In genomic region chr14:60166144-60166543, GRCh38 we compare ENCODE assay signal across 10 cellular contexts. TPM values are rescaled to one million over a fixed set of nuclear protein-coding genes. Genes with fewer than 3 reads are reported as not detected.
DNase-seq lines count a peak whose midpoint lies in the region; FAIRE-seq and TF ChIP-seq lines count a peak whose summit lies in the region.
"Had no signal": no experiment of that assay in that cellular context is flagged by ENCODE, and none has a peak within 500 bp of the region (broad histone marks: within the 10 kb centered on the region; RNA-seq: fewer than 3 reads in every experiment).

No MANE protein-coding gene starts in this region.

- no peaks in the 10 kb centered on the region for H3K4me1 ChIP-seq in SJCRH30
- H3K4me1 ChIP-seq in esophagus squamous epithelium = peaks cover 9 to 46% (median 18%) of the 10 kb centered on the region in 3 donors
- peaks cover 25% of the 10 kb centered on the region for H3K4me1 ChIP-seq in skeletal muscle satellite cell (ENCODE audit: control insufficient read depth, insufficient read depth, low read length)

- H3K4me3 ChIP-seq in SJCRH30 (peak overlapping the region; percentile 81; the same call in 1 of the 2 replicates), esophagus squamous epithelium (no peak overlapping the region), skeletal muscle satellite cell (ENCODE audit: low read length) (no peak overlapping the region)

- H3K9me3 ChIP-seq in SJCRH30 (replicated peaks) (no peaks in the 10 kb centered on the region), esophagus squamous epithelium (no peaks in the 10 kb centered on the region), skeletal muscle satellite cell (replicated peaks; ENCODE audit: low read length) (no peaks in the 10 kb centered on the region)

- TF ChIP-seq POLR2A in esophagus squamous epithelium (IDR thresholded peaks at IDR 0.05) = no peak

- H3K27ac ChIP-seq in SJCRH30 = no peak overlapping the region
- H3K27ac ChIP-seq in esophagus squamous epithelium = peak overlapping the region; percentile 91 to 97 (median 95)

- no peaks in the 10 kb centered on the region for H3K36me3 ChIP-seq in SJCRH30
- H3K36me3 ChIP-seq in esophagus squamous epithelium = no peaks in the 10 kb centered on the region
- no peaks in the 10 kb centered on the region for H3K36me3 ChIP-seq in skeletal muscle satellite cell (ENCODE audit: insufficient read depth, low read length)

- H3K27me3 ChIP-seq in SJCRH30 (no peaks in the 10 kb centered on the region), esophagus squamous epithelium (no peaks in the 10 kb centered on the region), skeletal muscle satellite cell (ENCODE audit: control insufficient read depth, insufficient read depth, low read length) (no peaks in the 10 kb centered on the region)

- TF ChIP-seq CTCF in esophagus squamous epithelium (IDR thresholded peaks at IDR 0.05) = no peak

- peak; percentile 47 for FAIRE-seq in GM18507 (lab: Jason Lieb, UNC)

- 41 to 62% methylated on average over 3 of the region's 3 CpGs for WGBS in esophagus squamous epithelium, 2 donors

- DNase-seq in GM18507 (ENCODE audit: extremely low spot score, insufficient read length, low read depth) (no peak), SJCRH30 (no peak), esophagus squamous epithelium (lab: John Stamatoyannopoulos, UW) (no peak), inferior parietal cortex (ENCODE audit: extremely low spot score) (no peak), COLO668 (lab: John Stamatoyannopoulos, UW; ENCODE audit: unreplicated experiment) (no peak), LoVo (ENCODE audit: low spot score) (no peak)
- no peak for DNase-seq in effector CD8-positive, alpha-beta T cell (lab: John Stamatoyannopoulos, UW)
- DNase-seq: NCI-H2171, retina had no signal

- H3K9ac ChIP-seq in skeletal muscle satellite cell (ENCODE audit: low read depth, low read length) = peak overlapping the region; percentile 92

- H3K4me2 ChIP-seq in skeletal muscle satellite cell (ENCODE audit: low read length) = peak overlapping the region; percentile 86

- intact Hi-C loops in esophagus squamous epithelium (cut with DNase I) = loop anchor here (10.0 kb wide), 1 partner anchor 71 kb away; the partner anchor contains the start of gene PCNX4

RNA-seq across cellular contexts. Expression of gene DHRS7, which starts 0.9 kb away (rescaled TPM):
- total RNA-seq in SJCRH30 (2014; rRNA removed; shearing (Covaris generic)) = 18.4 and 24.8 TPM in 2 replicates
- 10 to 100 TPM; 43.1 to 82.0 (median 60.1) TPM for total RNA-seq in esophagus squamous epithelium
- total RNA-seq in skeletal muscle satellite cell (2012; rRNA removed) = 41.3 and 56.5 TPM in 2 replicates
